ENCODE assay signal across 14 cellular contexts in genomic region chr16:2036200-2036966, GRCh38. TPM values are rescaled to one million over a fixed set of nuclear protein-coding genes. Genes with fewer than 3 reads are reported as not detected.
DNase-seq lines count a peak whose midpoint lies in the region; ATAC-seq and TF ChIP-seq lines count a peak whose summit lies in the region.
"Had no signal": no experiment of that assay in that cellular context is flagged by ENCODE, and none has a peak within 500 bp of the region (broad histone marks: within the 10 kb centered on the region; RNA-seq: fewer than 3 reads in every experiment).

No MANE protein-coding gene starts in this region.

- H3K4me3 ChIP-seq in esophagus squamous epithelium (peak overlapping the region in 3 of 4 donors; percentile 11 to 52 (median 21)), upper lobe of right lung (peak overlapping the region; percentile 45)

- DNase-seq in NCI-H2107 treated with DMSO at 0.1 percent for 48 hours (lab: John Stamatoyannopoulos, UW; ENCODE audit: unreplicated experiment) (peak; percentile 14), NCI-H2107 (lab: John Stamatoyannopoulos, UW) (no peak), esophagus squamous epithelium (lab: John Stamatoyannopoulos, UW) (no peak), osteocyte (ENCODE audit: extremely low spot score, unreplicated experiment) (no peak), upper lobe of right lung (peak; percentile 64), NK-92 (lab: John Stamatoyannopoulos, UW; ENCODE audit: unreplicated experiment) (no peak), NCI-H82 treated with DMSO at 0.1 percent for 48 hours (lab: John Stamatoyannopoulos, UW; ENCODE audit: unreplicated experiment) (no peak)
- DNase-seq in activated naive CD4-positive, alpha-beta T cell treated with anti-CD3 and anti-CD28 coated beads, Interleukin-2, amount 50 U/mL, for 16 hours = no peak
- DNase-seq: activated T-cell treated with anti-CD3 and anti-CD28 coated beads, Interleukin-2, amount 50 U/mL, for 4 hours; OCI-M1; stimulated activated naive CD4-positive, alpha-beta T cell had no signal

- TF ChIP-seq POLR2A in esophagus squamous epithelium (IDR thresholded peaks at IDR 0.05) = no peak

- H3K36me3 Mint-ChIP-seq in osteocyte (ENCODE audit: unreplicated experiment) = peaks cover 2% of the 10 kb centered on the region
- H3K36me3 Mint-ChIP-seq: IgD-negative memory B cell had no signal

- H3K27me3 Mint-ChIP-seq in osteocyte (ENCODE audit: unreplicated experiment) = no peaks in the 10 kb centered on the region

- H3K27me3 ChIP-seq in esophagus squamous epithelium (no peaks in the 10 kb centered on the region), upper lobe of right lung (no peaks in the 10 kb centered on the region)

- H3K36me3 ChIP-seq in esophagus squamous epithelium (peaks cover 0 to 5% (median 0%) of the 10 kb centered on the region in 3 donors), upper lobe of right lung (peaks cover 23% of the 10 kb centered on the region)

- intact Hi-C loops in esophagus squamous epithelium (cut with DNase I) = no loop called here
- intact Hi-C loops in upper lobe of right lung (cut with DNase I) = no loop called here

- H3K27ac ChIP-seq in esophagus squamous epithelium = peak overlapping the region; percentile 71 to 92 (median 85)
- peak overlapping the region; percentile 94 for H3K27ac ChIP-seq in upper lobe of right lung
- H3K27ac ChIP-seq: 22Rv1 had no signal

- no peaks in the 10 kb centered on the region for H3K9me3 Mint-ChIP-seq in osteocyte (ENCODE audit: unreplicated experiment)
- H3K9me3 Mint-ChIP-seq: activated T-cell treated with anti-CD3 and anti-CD28 coated beads, Interleukin-2, amount 50 U/mL, for 4 hours; IgD-negative memory B cell had no signal

- WGBS in esophagus squamous epithelium, 2 donors = 84 to 92% methylated on average over 12 to 16 of the region's 47 CpGs

- H3K4me1 ChIP-seq in esophagus squamous epithelium (peaks cover 58 to 97% (median 71%) of the 10 kb centered on the region in 3 donors), upper lobe of right lung (peaks cover 93% of the 10 kb centered on the region)

- H3K9me3 ChIP-seq in esophagus squamous epithelium (no peaks in the 10 kb centered on the region), upper lobe of right lung (no peaks in the 10 kb centered on the region)

- H3K27ac Mint-ChIP-seq in osteocyte (ENCODE audit: unreplicated experiment) = peak overlapping the region; percentile 72

- H3K4me3 Mint-ChIP-seq in osteocyte (ENCODE audit: unreplicated experiment) = no peak overlapping the region
- H3K4me3 Mint-ChIP-seq: activated T-cell treated with anti-CD3 and anti-CD28 coated beads, Interleukin-2, amount 50 U/mL, for 4 hours; IgD-negative memory B cell had no signal

- no peak for ATAC-seq in upper lobe of right lung
- ATAC-seq: activated T-cell treated with anti-CD3 and anti-CD28 coated beads, Interleukin-2, amount 50 U/mL, for 4 hours had no signal

- TF ChIP-seq CTCF in esophagus squamous epithelium (IDR thresholded peaks at IDR 0.05) = no peak
- TF ChIP-seq CTCF in osteocyte (IDR thresholded peaks at IDR 0.05) = no peak
- no peak for TF ChIP-seq CTCF in upper lobe of right lung (IDR thresholded peaks at IDR 0.05)

- H3K4me1 Mint-ChIP-seq in osteocyte (ENCODE audit: unreplicated experiment) = peaks cover 84% of the 10 kb centered on the region
- H3K4me1 Mint-ChIP-seq: IgD-negative memory B cell had no signal

RNA-seq across cellular contexts. Expression of gene NHERF2, which starts 9.7 kb away (rescaled TPM):
- total RNA-seq in esophagus squamous epithelium (10 to 100 TPM; 11.6 to 31.7 (median 16.5) TPM), osteocyte (143 and 146 TPM in 2 replicates), upper lobe of right lung (363 TPM)

RNA-seq across cellular contexts. Expression of gene NTHL1, which starts 11.3 kb away (rescaled TPM):
- 10 to 100 TPM in 2 of 4 donors, 1 to 10 TPM in 2; 7.8 to 26.0 (median 10.0) TPM for total RNA-seq in esophagus squamous epithelium
- 22.2 and 24.3 TPM in 2 replicates for total RNA-seq in osteocyte
- 26.4 TPM for total RNA-seq in upper lobe of right lung

RNA-seq across cellular contexts. Expression of gene TSC2, which starts 11.4 kb away (rescaled TPM):
- total RNA-seq in esophagus squamous epithelium (10 to 100 TPM; 22.8 to 79.7 (median 41.2) TPM), osteocyte (183 and 194 TPM in 2 replicates), upper lobe of right lung (119 TPM)

RNA-seq across cellular contexts. Expression of gene NPW, which starts 16.8 kb away (rescaled TPM):
- under 1 TPM in 1 of 4 donors, not detected in 3; 0.48 TPM for total RNA-seq in esophagus squamous epithelium
- 4.1 and 4.4 TPM in 2 replicates for total RNA-seq in osteocyte
- not detected for total RNA-seq in upper lobe of right lung
- total RNA-seq: bronchial epithelial cell had no signal

RNA-seq across cellular contexts. Expression of gene ZNF598, which starts 26.8 kb away (rescaled TPM):
- total RNA-seq in esophagus squamous epithelium (10 to 100 TPM; 31.3 to 56.1 (median 40.9) TPM), osteocyte (45.4 and 46.9 TPM in 2 replicates), upper lobe of right lung (38.2 TPM)

Comparison
In these comparisons a context has a peak if more than half of its experiments do, and no peak if none do; other contexts are left out.
1. DNase-seq: peak in NCI-H2107 treated with DMSO at 0.1 percent for 48 hours (single experiment) and upper lobe of right lung (single experiment); none in NCI-H2107 (single experiment), esophagus squamous epithelium (single experiment), osteocyte (single experiment), activated naive CD4-positive, alpha-beta T cell treated with anti-CD3 and anti-CD28 coated beads, Interleukin-2, amount 50 U/mL, for 16 hours (single experiment), NK-92 (single experiment) and NCI-H82 treated with DMSO at 0.1 percent for 48 hours (single experiment).